Comparison of ENCODE assay signal across 17 cellular contexts in genomic region chr17:59508999-59509398, GRCh38.
"Had no signal": no experiment of that assay in that cellular context is flagged by ENCODE, and none has a peak within 500 bp of the region (broad histone marks: within the 10 kb centered on the region; RNA-seq: fewer than 3 reads in every experiment).

No MANE protein-coding gene starts in this region.

- DNase-seq: activated CD4-positive, alpha-beta T cell treated with anti-CD3 and anti-CD28 coated beads, Interleukin-2, amount 50 U/mL, for 4 hours; activated CD8-positive, alpha-beta memory T cell treated with anti-CD3 and anti-CD28 coated beads, Interleukin-2, amount 10 ng/mL, durations not matched to agents 7 days and 5 days; activated naive CD4-positive, alpha-beta T cell treated with Interleukin-2 at 50 U/mL for 16 hours; activated T-cell treated with anti-CD3 and anti-CD28 coated beads, Interleukin-2, amount 50 U/mL, for 1 hour; body of pancreas; hippocampal formation; islet precursor cell; lower lobe of right lung; sigmoid colon; stimulated activated CD4-positive, alpha-beta T cell treated with anti-CD3 and anti-CD28 coated beads, Interleukin-4, amount 100 ng/mL, for 4 hours; stimulated activated naive B cell treated with anti-CD40 and anti-IgM and Interleukin-4, amounts not matched to agents 10 μg/mL and 1 μg/mL and 100 μg/mL, for 72 hours; T-helper 17 cell; WERI-Rb-1 had no signal

- H3K4me3 Mint-ChIP-seq: activated CD8-positive, alpha-beta memory T cell treated with anti-CD3 and anti-CD28 coated beads, Interleukin-2, amount 10 ng/mL, durations not matched to agents 7 days and 5 days; natural killer cell treated with Interleukin-12 subunit alpha and Interleukin-12 subunit beta and Interleukin-15 and Interleukin-18, amount 100 ng/mL, for 72 hours; stimulated activated naive B cell treated with anti-CD40 and anti-IgM and Interleukin-4, amounts not matched to agents 10 μg/mL and 1 μg/mL and 100 μg/mL, for 72 hours; T-helper 17 cell had no signal

- H3K4me3 ChIP-seq: body of pancreas, dorsolateral prefrontal cortex, lower lobe of right lung, sigmoid colon had no signal

- H3K27me3 ChIP-seq: body of pancreas, dorsolateral prefrontal cortex, sigmoid colon had no signal

- H3K9me3 ChIP-seq: body of pancreas, lower lobe of right lung, sigmoid colon had no signal

- H3K4me1 Mint-ChIP-seq: activated CD8-positive, alpha-beta memory T cell treated with anti-CD3 and anti-CD28 coated beads, Interleukin-2, amount 10 ng/mL, durations not matched to agents 7 days and 5 days; stimulated activated naive B cell treated with anti-CD40 and anti-IgM and Interleukin-4, amounts not matched to agents 10 μg/mL and 1 μg/mL and 100 μg/mL, for 72 hours; T-helper 17 cell had no signal

- H3K27ac Mint-ChIP-seq: activated CD8-positive, alpha-beta memory T cell treated with anti-CD3 and anti-CD28 coated beads, Interleukin-2, amount 10 ng/mL, durations not matched to agents 7 days and 5 days; activated T-helper 2 cell treated with anti-CD3 and anti-CD28 coated beads, Interferon-gamma antibody, Interleukin-2, Interleukin-4, amounts not matched to agents 10 μg/mL and 5 μg/mL and 100 μg/mL, durations not matched to agents 14 hours and 24 hours and 36 hours; natural killer cell treated with Interleukin-12 subunit alpha and Interleukin-12 subunit beta and Interleukin-15 and Interleukin-18, amount 100 ng/mL, for 72 hours; stimulated activated naive B cell treated with anti-CD40 and anti-IgM and Interleukin-4, amounts not matched to agents 10 μg/mL and 1 μg/mL and 100 μg/mL, for 72 hours had no signal

- H3K36me3 Mint-ChIP-seq: activated CD8-positive, alpha-beta memory T cell treated with anti-CD3 and anti-CD28 coated beads, Interleukin-2, amount 10 ng/mL, durations not matched to agents 7 days and 5 days; natural killer cell treated with Interleukin-12 subunit alpha and Interleukin-12 subunit beta and Interleukin-15 and Interleukin-18, amount 100 ng/mL, for 72 hours; stimulated activated naive B cell treated with anti-CD40 and anti-IgM and Interleukin-4, amounts not matched to agents 10 μg/mL and 1 μg/mL and 100 μg/mL, for 72 hours had no signal

- H3K9me3 Mint-ChIP-seq: activated T-helper 2 cell treated with anti-CD3 and anti-CD28 coated beads, Interferon-gamma antibody, Interleukin-2, Interleukin-4, amounts not matched to agents 10 μg/mL and 5 μg/mL and 100 μg/mL, durations not matched to agents 14 hours and 24 hours and 36 hours; natural killer cell treated with Interleukin-12 subunit alpha and Interleukin-12 subunit beta and Interleukin-15 and Interleukin-18, amount 100 ng/mL, for 72 hours; stimulated activated naive B cell treated with anti-CD40 and anti-IgM and Interleukin-4, amounts not matched to agents 10 μg/mL and 1 μg/mL and 100 μg/mL, for 72 hours had no signal

- H3K27ac ChIP-seq: body of pancreas, dorsolateral prefrontal cortex, epithelial cell of prostate, lower lobe of right lung, sigmoid colon, WERI-Rb-1 had no signal

- H3K36me3 ChIP-seq: lower lobe of right lung, sigmoid colon, WERI-Rb-1 had no signal

- ATAC-seq: activated CD8-positive, alpha-beta memory T cell treated with anti-CD3 and anti-CD28 coated beads, Interleukin-2, amount 10 ng/mL, durations not matched to agents 7 days and 5 days; body of pancreas; lower lobe of right lung; natural killer cell treated with Interleukin-12 subunit alpha and Interleukin-12 subunit beta and Interleukin-15 and Interleukin-18, amount 100 ng/mL, for 72 hours; stimulated activated naive B cell treated with anti-CD40 and anti-IgM and Interleukin-4, amounts not matched to agents 10 μg/mL and 1 μg/mL and 100 μg/mL, for 72 hours; T-helper 17 cell had no signal
